20 cellular contexts compared by ENCODE assay signal in genomic region chr10:128915630-128916029, GRCh38.
DNase-seq lines count a peak whose midpoint lies in the region; ATAC-seq and TF ChIP-seq lines count a peak whose summit lies in the region.
"Had no signal": no experiment of that assay in that cellular context is flagged by ENCODE, and none has a peak within 500 bp of the region (broad histone marks: within the 10 kb centered on the region; RNA-seq: fewer than 3 reads in every experiment).

No MANE protein-coding gene starts in this region.

- H3K27ac ChIP-seq in right atrium auricular region (no peak overlapping the region), heart left ventricle (peak overlapping the region in 7 of 12 donors; percentile 24 to 75 (median 58)), gastrocnemius medialis (peak overlapping the region; percentile 36 to 57 (median 52))
- H3K27ac ChIP-seq: A549; BLaER1 treated with 17β-estradiol and CSF1 and Interleukin-3, amounts not matched to agents 10 nM and 100 nM had no signal

- DNase-seq in Right ventricle myocardium superior = no peak
- DNase-seq in right atrium auricular region (ENCODE audit: low spot score) = no peak
- DNase-seq in heart left ventricle = peak in 3 of 5 donors; percentile 40 to 65 (median 53)
- DNase-seq in left ventricle myocardium superior = peak; percentile 56
- DNase-seq in gastrocnemius medialis = no peak
- no peak for DNase-seq in H7
- no peak for DNase-seq in stimulated activated CD4-positive, alpha-beta T cell treated with anti-CD3 and anti-CD28 coated beads, Interleukin-2, amount 100 ng/mL, for 48 hours
- DNase-seq: 8988T; ACHN; AML-193; BE2C; Caco-2; CD4-positive, alpha-beta memory T cell; DMS153; DND-41; H9 had no signal

- H3K4me3 ChIP-seq in right atrium auricular region (no peak overlapping the region), heart left ventricle (peak overlapping the region in 3 of 12 donors; percentile 0 to 13 (median 10)), gastrocnemius medialis (peak overlapping the region in 2 of 4 donors; percentile 9 to 13), H7 (ENCODE audit: insufficient read depth, low read depth, low read length) (no peak overlapping the region)
- H3K4me3 ChIP-seq: A549; BLaER1 treated with 17β-estradiol and CSF1 and Interleukin-3, amounts not matched to agents 10 nM and 100 nM had no signal

- H3K9me3 ChIP-seq in right atrium auricular region = peaks cover 0 to 4% of the 10 kb centered on the region in 2 donors
- peaks cover 0 to 4% (median 0%) of the 10 kb centered on the region in 12 donors for H3K9me3 ChIP-seq in heart left ventricle
- no peaks in the 10 kb centered on the region for H3K9me3 ChIP-seq in gastrocnemius medialis
- H3K9me3 ChIP-seq: A549; BE2C; BLaER1 treated with 17β-estradiol and CSF1 and Interleukin-3, amounts not matched to agents 10 nM and 100 nM; Caco-2 had no signal

- intact Hi-C loops in Right ventricle myocardium superior (cut with DNase I) (no loop called here), heart left ventricle (cut with DNase I) (no loop called here), left ventricle myocardium superior (cut with micrococcal nuclease) (no loop called here), gastrocnemius medialis (cut with DNase I; ENCODE audit: low total_unique reads) (no loop called here)

- peaks cover 0 to 15% of the 10 kb centered on the region in 2 donors for H3K4me1 ChIP-seq in right atrium auricular region
- peaks cover 0 to 25% (median 12%) of the 10 kb centered on the region in 12 donors for H3K4me1 ChIP-seq in heart left ventricle
- peaks cover 0 to 6% of the 10 kb centered on the region in 2 donors for H3K4me1 ChIP-seq in gastrocnemius medialis
- H3K4me1 ChIP-seq: A549; BE2C; BLaER1 treated with 17β-estradiol and CSF1 and Interleukin-3, amounts not matched to agents 10 nM and 100 nM; Caco-2 had no signal

- 40 to 66% (median 64%) methylated on average over 9 to 10 of the region's 10 CpGs for WGBS in heart left ventricle, 4 donors

- TF ChIP-seq POLR2A in heart left ventricle (IDR thresholded peaks at IDR 0.05) (no peak), gastrocnemius medialis (IDR thresholded peaks at IDR 0.05) (no peak)

- H3K27me3 ChIP-seq in right atrium auricular region (no peaks in the 10 kb centered on the region), heart left ventricle (peaks cover 0 to 6% (median 0%) of the 10 kb centered on the region in 9 donors), gastrocnemius medialis (no peaks in the 10 kb centered on the region), H7 (ENCODE audit: control insufficient read depth, insufficient read depth, low read length) (no peaks in the 10 kb centered on the region)
- H3K27me3 ChIP-seq: BE2C; BLaER1 treated with 17β-estradiol and CSF1 and Interleukin-3, amounts not matched to agents 10 nM and 100 nM had no signal

- H3K36me3 ChIP-seq in right atrium auricular region = no peaks in the 10 kb centered on the region
- H3K36me3 ChIP-seq in heart left ventricle = no peaks in the 10 kb centered on the region
- no peaks in the 10 kb centered on the region for H3K36me3 ChIP-seq in gastrocnemius medialis
- H3K36me3 ChIP-seq in H7 (replicated peaks; ENCODE audit: control insufficient read depth, insufficient read depth, low read length) = no peaks in the 10 kb centered on the region
- H3K36me3 ChIP-seq: BE2C; BLaER1 treated with 17β-estradiol and CSF1 and Interleukin-3, amounts not matched to agents 10 nM and 100 nM had no signal

- peak; percentile 56 for ATAC-seq in Right ventricle myocardium superior (ENCODE audit: poor library complexity)
- peak in 2 of 4 donors; percentile 46 to 71 for ATAC-seq in heart left ventricle
- ATAC-seq in left ventricle myocardium superior = peak; percentile 66
- ATAC-seq in gastrocnemius medialis = no peak
- ATAC-seq in HG02763 (IDR thresholded peaks at IDR 0.05; ENCODE audit: unreplicated experiment) = no peak
- ATAC-seq: A549, HCT116 had no signal

- in situ Hi-C loops in gastrocnemius medialis (cut with MboI; ENCODE audit: low sequenced_read_pairs in 4 of 4) = no loop called here

- no peak for TF ChIP-seq CTCF in right atrium auricular region (IDR thresholded peaks at IDR 0.05)
- TF ChIP-seq CTCF in heart left ventricle (IDR thresholded peaks at IDR 0.05) = no peak
- TF ChIP-seq CTCF in gastrocnemius medialis (IDR thresholded peaks at IDR 0.05 in 4 of 5, conservative IDR thresholded peaks at IDR 0.05 in 1 of 5) = no peak

Comparison
In these comparisons a context has a peak if more than half of its experiments do, and no peak if none do; other contexts are left out.
1. DNase-seq: peak in heart left ventricle (3 of 5) and left ventricle myocardium superior (single experiment); none in Right ventricle myocardium superior (single experiment), right atrium auricular region (single experiment), gastrocnemius medialis (0 of 2), H7 (single experiment) and stimulated activated CD4-positive, alpha-beta T cell treated with anti-CD3 and anti-CD28 coated beads, Interleukin-2, amount 100 ng/mL, for 48 hours (0 of 2).
2. H3K27ac ChIP-seq: peak in heart left ventricle (7 of 12) and gastrocnemius medialis (4 of 4); none in right atrium auricular region (0 of 2).
3. ATAC-seq: peak in Right ventricle myocardium superior (single experiment) and left ventricle myocardium superior (single experiment); none in gastrocnemius medialis (0 of 2) and HG02763 (single experiment).